ENCODE assay signal across 2 cellular contexts in the genomic region with DNA sequence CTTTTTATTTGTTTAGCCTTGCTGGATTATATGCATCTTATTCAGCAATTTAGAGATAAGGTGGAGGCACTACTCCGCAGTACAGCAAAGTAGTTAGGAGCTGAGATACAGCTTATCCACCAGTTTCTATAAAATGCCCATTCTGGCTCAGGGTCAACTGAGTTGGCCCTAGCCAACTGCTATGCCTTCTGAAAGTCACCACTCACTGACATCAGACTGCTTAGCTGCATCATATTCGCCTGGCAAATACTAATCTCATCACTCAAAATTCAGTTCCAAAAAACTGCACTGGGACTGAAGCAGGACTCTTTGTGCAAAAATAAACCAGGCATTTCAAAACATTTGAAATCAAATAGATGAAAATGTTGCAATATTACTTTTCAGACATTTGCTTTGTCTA.
TF ChIP-seq lines count a peak whose summit lies in the region.

No MANE protein-coding gene starts in this region.

TF ChIP-seq in IMR-90, 13 proteins besides CTCF, POLR2A, EP300 and RAD21:
- TF ChIP-seq SMC3 (IDR thresholded peaks at IDR 0.05; ENCODE audit: low read depth, low read length) (no peak), RCOR1 (IDR thresholded peaks at IDR 0.05; ENCODE audit: insufficient replicate concordance, low read length) (no peak), RFX5 (IDR thresholded peaks at IDR 0.05; ENCODE audit: low read depth, low read length) (no peak), NFE2L2 (IDR thresholded peaks at IDR 0.05; ENCODE audit: low read depth, low read length) (no peak), MAFK (IDR thresholded peaks at IDR 0.05; ENCODE audit: low read depth, low read length) (no peak), FOS (IDR thresholded peaks at IDR 0.05; ENCODE audit: low read depth, low read length) (no peak), CEBPB (IDR thresholded peaks at IDR 0.05; ENCODE audit: low read depth, low read length) (no peak), BHLHE40 (IDR thresholded peaks at IDR 0.05; ENCODE audit: low read depth, low read length) (no peak), MAZ (IDR thresholded peaks at IDR 0.05; ENCODE audit: borderline replicate concordance, low read depth, low read length) (no peak), CHD1 (IDR thresholded peaks at IDR 0.05; ENCODE audit: low read depth, low read length) (no peak), MXI1 (IDR thresholded peaks at IDR 0.05; ENCODE audit: borderline replicate concordance, low read depth, low read length) (no peak)
- TF ChIP-seq, protein P1, sequence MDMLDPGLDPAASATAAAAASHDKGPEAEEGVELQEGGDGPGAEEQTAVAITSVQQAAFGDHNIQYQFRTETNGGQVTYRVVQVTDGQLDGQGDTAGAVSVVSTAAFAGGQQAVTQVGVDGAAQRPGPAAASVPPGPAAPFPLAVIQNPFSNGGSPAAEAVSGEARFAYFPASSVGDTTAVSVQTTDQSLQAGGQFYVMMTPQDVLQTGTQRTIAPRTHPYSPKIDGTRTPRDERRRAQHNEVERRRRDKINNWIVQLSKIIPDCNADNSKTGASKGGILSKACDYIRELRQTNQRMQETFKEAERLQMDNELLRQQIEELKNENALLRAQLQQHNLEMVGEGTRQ (IDR thresholded peaks at IDR 0.05; ENCODE audit: low read depth, low read length): no peak
TF ChIP-seq in IMR-90: peak in this region for 0.

TF ChIP-seq in H1, 55 proteins besides CTCF, POLR2A, EP300 and RAD21:
- no peak for TF ChIP-seq TCF12 (IDR thresholded peaks at IDR 0.05; ENCODE audit: low read depth, low read length)
- no peak for TF ChIP-seq MAFK (IDR thresholded peaks at IDR 0.05; ENCODE audit: low read depth, low read length)
- no peak for TF ChIP-seq SRF (IDR thresholded peaks at IDR 0.05; ENCODE audit: low read depth, low read length)
- TF ChIP-seq CBX8 (IDR thresholded peaks at IDR 0.05; ENCODE audit: borderline replicate concordance, low read depth, low read length): no peak
- no peak for TF ChIP-seq SP4 (IDR thresholded peaks at IDR 0.05; ENCODE audit: low read length)
- TF ChIP-seq BRCA1 (IDR thresholded peaks at IDR 0.05; ENCODE audit: low read depth, low read length): no peak
- no peak for TF ChIP-seq SIRT6 (IDR thresholded peaks at IDR 0.05; ENCODE audit: low read length)
- no peak for TF ChIP-seq TEAD4 (IDR thresholded peaks at IDR 0.05; ENCODE audit: low read depth, low read length)
- TF ChIP-seq RXRA (IDR thresholded peaks at IDR 0.05; ENCODE audit: insufficient read depth, low read depth, low read length): no peak
- no peak for TF ChIP-seq YY1 (IDR thresholded peaks at IDR 0.05; ENCODE audit: low read depth, low read length)
- TF ChIP-seq HDAC2 (IDR thresholded peaks at IDR 0.05; ENCODE audit: borderline replicate concordance in 1 of 2, low read depth in 2 of 2, low read length in 2 of 2): no peak
- no peak for TF ChIP-seq CHD1 (IDR thresholded peaks at IDR 0.05; ENCODE audit: low read depth, low read length)
- TF ChIP-seq, protein P2, sequence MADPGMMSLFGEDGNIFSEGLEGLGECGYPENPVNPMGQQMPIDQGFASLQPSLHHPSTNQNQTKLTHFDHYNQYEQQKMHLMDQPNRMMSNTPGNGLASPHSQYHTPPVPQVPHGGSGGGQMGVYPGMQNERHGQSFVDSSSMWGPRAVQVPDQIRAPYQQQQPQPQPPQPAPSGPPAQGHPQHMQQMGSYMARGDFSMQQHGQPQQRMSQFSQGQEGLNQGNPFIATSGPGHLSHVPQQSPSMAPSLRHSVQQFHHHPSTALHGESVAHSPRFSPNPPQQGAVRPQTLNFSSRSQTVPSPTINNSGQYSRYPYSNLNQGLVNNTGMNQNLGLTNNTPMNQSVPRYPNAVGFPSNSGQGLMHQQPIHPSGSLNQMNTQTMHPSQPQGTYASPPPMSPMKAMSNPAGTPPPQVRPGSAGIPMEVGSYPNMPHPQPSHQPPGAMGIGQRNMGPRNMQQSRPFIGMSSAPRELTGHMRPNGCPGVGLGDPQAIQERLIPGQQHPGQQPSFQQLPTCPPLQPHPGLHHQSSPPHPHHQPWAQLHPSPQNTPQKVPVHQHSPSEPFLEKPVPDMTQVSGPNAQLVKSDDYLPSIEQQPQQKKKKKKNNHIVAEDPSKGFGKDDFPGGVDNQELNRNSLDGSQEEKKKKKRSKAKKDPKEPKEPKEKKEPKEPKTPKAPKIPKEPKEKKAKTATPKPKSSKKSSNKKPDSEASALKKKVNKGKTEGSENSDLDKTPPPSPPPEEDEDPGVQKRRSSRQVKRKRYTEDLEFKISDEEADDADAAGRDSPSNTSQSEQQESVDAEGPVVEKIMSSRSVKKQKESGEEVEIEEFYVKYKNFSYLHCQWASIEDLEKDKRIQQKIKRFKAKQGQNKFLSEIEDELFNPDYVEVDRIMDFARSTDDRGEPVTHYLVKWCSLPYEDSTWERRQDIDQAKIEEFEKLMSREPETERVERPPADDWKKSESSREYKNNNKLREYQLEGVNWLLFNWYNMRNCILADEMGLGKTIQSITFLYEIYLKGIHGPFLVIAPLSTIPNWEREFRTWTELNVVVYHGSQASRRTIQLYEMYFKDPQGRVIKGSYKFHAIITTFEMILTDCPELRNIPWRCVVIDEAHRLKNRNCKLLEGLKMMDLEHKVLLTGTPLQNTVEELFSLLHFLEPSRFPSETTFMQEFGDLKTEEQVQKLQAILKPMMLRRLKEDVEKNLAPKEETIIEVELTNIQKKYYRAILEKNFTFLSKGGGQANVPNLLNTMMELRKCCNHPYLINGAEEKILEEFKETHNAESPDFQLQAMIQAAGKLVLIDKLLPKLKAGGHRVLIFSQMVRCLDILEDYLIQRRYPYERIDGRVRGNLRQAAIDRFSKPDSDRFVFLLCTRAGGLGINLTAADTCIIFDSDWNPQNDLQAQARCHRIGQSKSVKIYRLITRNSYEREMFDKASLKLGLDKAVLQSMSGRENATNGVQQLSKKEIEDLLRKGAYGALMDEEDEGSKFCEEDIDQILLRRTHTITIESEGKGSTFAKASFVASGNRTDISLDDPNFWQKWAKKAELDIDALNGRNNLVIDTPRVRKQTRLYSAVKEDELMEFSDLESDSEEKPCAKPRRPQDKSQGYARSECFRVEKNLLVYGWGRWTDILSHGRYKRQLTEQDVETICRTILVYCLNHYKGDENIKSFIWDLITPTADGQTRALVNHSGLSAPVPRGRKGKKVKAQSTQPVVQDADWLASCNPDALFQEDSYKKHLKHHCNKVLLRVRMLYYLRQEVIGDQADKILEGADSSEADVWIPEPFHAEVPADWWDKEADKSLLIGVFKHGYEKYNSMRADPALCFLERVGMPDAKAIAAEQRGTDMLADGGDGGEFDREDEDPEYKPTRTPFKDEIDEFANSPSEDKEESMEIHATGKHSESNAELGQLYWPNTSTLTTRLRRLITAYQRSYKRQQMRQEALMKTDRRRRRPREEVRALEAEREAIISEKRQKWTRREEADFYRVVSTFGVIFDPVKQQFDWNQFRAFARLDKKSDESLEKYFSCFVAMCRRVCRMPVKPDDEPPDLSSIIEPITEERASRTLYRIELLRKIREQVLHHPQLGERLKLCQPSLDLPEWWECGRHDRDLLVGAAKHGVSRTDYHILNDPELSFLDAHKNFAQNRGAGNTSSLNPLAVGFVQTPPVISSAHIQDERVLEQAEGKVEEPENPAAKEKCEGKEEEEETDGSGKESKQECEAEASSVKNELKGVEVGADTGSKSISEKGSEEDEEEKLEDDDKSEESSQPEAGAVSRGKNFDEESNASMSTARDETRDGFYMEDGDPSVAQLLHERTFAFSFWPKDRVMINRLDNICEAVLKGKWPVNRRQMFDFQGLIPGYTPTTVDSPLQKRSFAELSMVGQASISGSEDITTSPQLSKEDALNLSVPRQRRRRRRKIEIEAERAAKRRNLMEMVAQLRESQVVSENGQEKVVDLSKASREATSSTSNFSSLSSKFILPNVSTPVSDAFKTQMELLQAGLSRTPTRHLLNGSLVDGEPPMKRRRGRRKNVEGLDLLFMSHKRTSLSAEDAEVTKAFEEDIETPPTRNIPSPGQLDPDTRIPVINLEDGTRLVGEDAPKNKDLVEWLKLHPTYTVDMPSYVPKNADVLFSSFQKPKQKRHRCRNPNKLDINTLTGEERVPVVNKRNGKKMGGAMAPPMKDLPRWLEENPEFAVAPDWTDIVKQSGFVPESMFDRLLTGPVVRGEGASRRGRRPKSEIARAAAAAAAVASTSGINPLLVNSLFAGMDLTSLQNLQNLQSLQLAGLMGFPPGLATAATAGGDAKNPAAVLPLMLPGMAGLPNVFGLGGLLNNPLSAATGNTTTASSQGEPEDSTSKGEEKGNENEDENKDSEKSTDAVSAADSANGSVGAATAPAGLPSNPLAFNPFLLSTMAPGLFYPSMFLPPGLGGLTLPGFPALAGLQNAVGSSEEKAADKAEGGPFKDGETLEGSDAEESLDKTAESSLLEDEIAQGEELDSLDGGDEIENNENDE (IDR thresholded peaks at IDR 0.05; ENCODE audit: insufficient replicate concordance, low read length): no peak
- TF ChIP-seq CBX5 (IDR thresholded peaks at IDR 0.05; ENCODE audit: low read depth, low read length): no peak
- TF ChIP-seq SAP30 (IDR thresholded peaks at IDR 0.05; ENCODE audit: insufficient read depth, insufficient replicate concordance, low read length): no peak
- TF ChIP-seq CEBPB (IDR thresholded peaks at IDR 0.05; ENCODE audit: low read depth, low read length): no peak
- no peak for TF ChIP-seq JUND (IDR thresholded peaks at IDR 0.05; ENCODE audit: low read length)
- TF ChIP-seq RNF2 (IDR thresholded peaks at IDR 0.05; ENCODE audit: borderline replicate concordance, low read depth, low read length, missing control alignments, poor library complexity, severe bottlenecking): no peak
- no peak for TF ChIP-seq SIX5 (IDR thresholded peaks at IDR 0.05; ENCODE audit: low read depth, low read length)
- TF ChIP-seq EZH2 (IDR thresholded peaks at IDR 0.05; ENCODE audit: low read depth, low read length, severe bottlenecking): no peak
